Comparison of ENCODE assay signal across 26 cellular contexts in genomic region chr1:34900775-34901502, GRCh38. TPM values are rescaled to one million over a fixed set of nuclear protein-coding genes. Genes with fewer than 3 reads are reported as not detected.
"Had no signal": no experiment of that assay in that cellular context is flagged by ENCODE, and none has a peak within 500 bp of the region (broad histone marks: within the 10 kb centered on the region; RNA-seq: fewer than 3 reads in every experiment).

No MANE protein-coding gene starts in this region.

- H3K27ac ChIP-seq: colonic mucosa, esophagus squamous epithelium, prostate gland, sigmoid colon, stomach, testis, tibial artery had no signal

- H3K4me1 ChIP-seq: colonic mucosa, esophagus squamous epithelium, prostate gland, sigmoid colon, stomach, testis had no signal

- H3K9me3 ChIP-seq: colonic mucosa, esophagus squamous epithelium, mucosa of descending colon, prostate gland, sigmoid colon, stomach, testis, tibial artery had no signal

- H3K36me3 ChIP-seq: colonic mucosa, esophagus squamous epithelium, prostate gland, sigmoid colon, stomach, tibial artery had no signal

- H3K27me3 ChIP-seq: colonic mucosa, sigmoid colon, testis had no signal

- ATAC-seq: left colon; mucosa of descending colon; natural killer cell treated with Interleukin-12 subunit alpha and Interleukin-12 subunit beta and Interleukin-15 and Interleukin-18, amount 100 ng/mL, for 72 hours; right cardiac atrium; stimulated activated effector memory CD8-positive, alpha-beta T cell treated with anti-CD3 and anti-CD28 coated beads, Interleukin-12 subunit alpha, Interleukin-12 subunit beta, amount 100 ng/mL, for 72 hours had no signal

- DNase-seq: colonic mucosa; dermis blood vessel endothelial cell; effector memory CD4-positive, alpha-beta T cell; erythroblast; esophagus squamous epithelium; foreskin melanocyte; glutamatergic neuron; immature natural killer cell; kidney glomerular epithelial cell; left colon; mucosa of descending colon; naive B cell; right cardiac atrium; sigmoid colon; stimulated activated CD4-positive, alpha-beta T cell treated with anti-CD3 and anti-CD28 coated beads, Interleukin-2, amount 100 ng/mL, for 24 hours; stimulated activated CD4-positive, alpha-beta T cell treated with anti-CD3 and anti-CD28 coated beads, Interleukin-4, amount 100 ng/mL, for 24 hours; stimulated activated naive CD4-positive, alpha-beta T cell treated with Interleukin-2 at 50 U/mL for 16 hours; stomach; testis; tibial artery had no signal

- H3K4me3 ChIP-seq: colonic mucosa, esophagus squamous epithelium, lung, mucosa of descending colon, prostate gland, sigmoid colon, stomach, testis, tibial artery had no signal

RNA-seq across cellular contexts. Expression of gene DLGAP3, which starts 28.5 kb away (rescaled TPM):
- total RNA-seq: skeletal muscle tissue, urinary bladder had no signal
